ENCODE assay signal across 7 cellular contexts in genomic region chr17:7856840-7857723, GRCh38. TPM values are rescaled to one million over a fixed set of nuclear protein-coding genes. Genes with fewer than 3 reads are reported as not detected.
A peak's percentile ranks its signal among the peaks of the same experiment; 100 is the strongest.
DNase-seq lines count a peak whose midpoint lies in the region; ATAC-seq and TF ChIP-seq lines count a peak whose summit lies in the region.

A gene with protein sequence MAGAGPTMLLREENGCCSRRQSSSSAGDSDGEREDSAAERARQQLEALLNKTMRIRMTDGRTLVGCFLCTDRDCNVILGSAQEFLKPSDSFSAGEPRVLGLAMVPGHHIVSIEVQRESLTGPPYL (minus strand): TSS chr17:7857559. CDS start chr17:7857463, 96 bp downstream.

- H3K27me3 ChIP-seq in hepatocyte: no peaks in the 10 kb centered on the region

- H3K36me3 Mint-ChIP-seq in T-helper 2 cell treated with Interferon-gamma antibody and Interleukin-4, amounts not matched to agents 5 μg/mL and 100 μg/mL, for 36 hours (ENCODE audit: low read depth): peaks cover 15% of the 10 kb centered on the region

- no peaks in the 10 kb centered on the region for H3K36me3 ChIP-seq in hepatocyte (replicated peaks; ENCODE audit: insufficient read depth, low read depth)

- 3% methylated on average over 60 of the region's 62 CpGs for WGBS in hepatocyte (ENCODE audit: low lambda C conversion rate, missing lambda C conversion rate)

- H3K4me3 ChIP-seq in astrocyte of the cerebellum (ENCODE audit: low read depth, low read length) (peak within 1 kb of the TSS; percentile 56), hepatocyte (peak within 1 kb of the TSS; percentile 44)

- H3K79me2 ChIP-seq in hepatocyte: peaks cover 50% of the 10 kb centered on the region

- no peaks in the 10 kb centered on the region for H3K27me3 Mint-ChIP-seq in T-helper 2 cell treated with Interferon-gamma antibody and Interleukin-4, amounts not matched to agents 5 μg/mL and 100 μg/mL, for 36 hours (ENCODE audit: low read depth)

- no peaks in the 10 kb centered on the region for H3K9me3 Mint-ChIP-seq in T-helper 2 cell treated with Interferon-gamma antibody and Interleukin-4, amounts not matched to agents 5 μg/mL and 100 μg/mL, for 36 hours

- peak within 1 kb of the TSS; percentile 91 for H3K27ac ChIP-seq in hepatocyte

- H3K9me3 ChIP-seq in hepatocyte (ENCODE audit: low read depth): no peaks in the 10 kb centered on the region

- peak; percentile 95 for DNase-seq in NCI-H187 treated with DMSO at 0.1 percent for 48 hours (lab: John Stamatoyannopoulos, UW)
- DNase-seq in T-helper 2 cell treated with Interferon-gamma antibody and Interleukin-4, amounts not matched to agents 5 μg/mL and 100 μg/mL, for 36 hours (ENCODE audit: low spot score): peak; percentile 93
- peak; percentile 99 for DNase-seq in astrocyte of the cerebellum (ENCODE audit: low read depth)
- DNase-seq in hepatocyte (ENCODE audit: low spot score): peak; percentile 99
- peak; percentile 100 for DNase-seq in retina

- in situ Hi-C loops in astrocyte of the cerebellum (cut with HindIII; ENCODE audit: low sequenced_read_pairs): no loop called here

- peak within 1 kb of the TSS; percentile 93 for H3K4me2 ChIP-seq in hepatocyte

- H3K9me2 ChIP-seq in hepatocyte (replicated peaks; ENCODE audit: insufficient read depth): no peaks in the 10 kb centered on the region

- ATAC-seq in GM18502 (IDR thresholded peaks at IDR 0.05; ENCODE audit: poor library complexity, unreplicated experiment) (peak; percentile 69), HG02970 (IDR thresholded peaks at IDR 0.05; ENCODE audit: low FRiP score, unreplicated experiment) (peak; percentile 82)

- no peak within 1 kb of the TSS for H3K27ac Mint-ChIP-seq in T-helper 2 cell treated with Interferon-gamma antibody and Interleukin-4, amounts not matched to agents 5 μg/mL and 100 μg/mL, for 36 hours

- H2AFZ ChIP-seq in hepatocyte: peak within 1 kb of the TSS; percentile 35

- peaks cover 34% of the 10 kb centered on the region for H3K4me1 ChIP-seq in hepatocyte (ENCODE audit: insufficient read depth)

- H4K20me1 ChIP-seq in hepatocyte (ENCODE audit: insufficient read depth, poor library complexity, severe bottlenecking): peaks cover 13% of the 10 kb centered on the region

- peaks cover 14% of the 10 kb centered on the region for H3K4me1 Mint-ChIP-seq in T-helper 2 cell treated with Interferon-gamma antibody and Interleukin-4, amounts not matched to agents 5 μg/mL and 100 μg/mL, for 36 hours (ENCODE audit: low read depth)

- no peak within 1 kb of the TSS for H3K4me3 Mint-ChIP-seq in T-helper 2 cell treated with Interferon-gamma antibody and Interleukin-4, amounts not matched to agents 5 μg/mL and 100 μg/mL, for 36 hours

- TF ChIP-seq CTCF in astrocyte of the cerebellum (IDR thresholded peaks at IDR 0.05; ENCODE audit: low read depth, low read length, missing control alignments) (peak; percentile 47), hepatocyte (IDR thresholded peaks at IDR 0.05; ENCODE audit: poor library complexity) (peak; percentile 47)

RNA-seq across cellular contexts. Expression of the gene that starts here (rescaled TPM):
- total RNA-seq in hepatocyte: 49.2 and 66.0 TPM in 2 replicates
- polyA plus RNA-seq in hepatocyte: 147 and 154 TPM in 2 replicates

Comparison
In these comparisons a context has a peak if more than half of its experiments do, and no peak if none do; other contexts are left out.
1. Peak in every context shown above with its lines: DNase-seq, ATAC-seq, H3K4me3 ChIP-seq and H3K27ac ChIP-seq.